Comparison of ENCODE assay signal across 1 cellular context in genomic region chr11:124199702-124200101, GRCh38.
TF ChIP-seq lines count a peak whose summit lies in the region.

No MANE protein-coding gene starts in this region.

TF ChIP-seq in endothelial cell of umbilical vein, 7 proteins besides CTCF, POLR2A, EP300 and RAD21:
- TF ChIP-seq EZH2 (IDR thresholded peaks at IDR 0.05; ENCODE audit: borderline replicate concordance, low read depth, low read length, severe bottlenecking) (no peak), JUN (IDR thresholded peaks at IDR 0.05; ENCODE audit: borderline replicate concordance, insufficient read depth, insufficient read length, low read depth) (peak; percentile 27)
